ENCODE assay signal across 19 cellular contexts in the genomic region with DNA sequence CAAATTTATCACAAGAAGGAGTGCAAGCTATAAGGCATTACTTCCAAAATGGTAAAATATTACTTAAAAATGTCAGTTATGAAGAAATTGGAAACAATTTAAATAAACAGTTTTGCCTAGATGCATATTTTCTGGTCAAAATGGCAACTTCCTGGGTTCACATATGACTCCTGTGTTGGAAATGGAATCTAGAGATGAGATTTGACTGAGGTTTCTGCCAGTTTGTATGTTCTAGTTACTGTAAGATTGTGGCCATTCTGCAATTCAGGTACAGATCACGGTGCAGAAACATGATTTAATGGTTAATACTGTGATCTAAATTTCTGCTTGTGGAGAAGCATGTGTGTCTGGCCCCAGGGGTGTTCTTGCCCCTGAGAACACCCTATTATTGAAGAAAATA. TPM values are rescaled to one million over a fixed set of nuclear protein-coding genes. Genes with fewer than 3 reads are reported as not detected.
DNase-seq lines count a peak whose midpoint lies in the region; ATAC-seq and TF ChIP-seq lines count a peak whose summit lies in the region.
"Had no signal": no experiment of that assay in that cellular context is flagged by ENCODE, and none has a peak within 500 bp of the region (broad histone marks: within the 10 kb centered on the region; RNA-seq: fewer than 3 reads in every experiment).

No MANE protein-coding gene starts in this region.

- no peak overlapping the region for H3K4me3 ChIP-seq in stomach
- H3K4me3 ChIP-seq: Peyer's patch had no signal

- no peaks in the 10 kb centered on the region for H3K4me1 ChIP-seq in stomach
- H3K4me1 ChIP-seq: Peyer's patch had no signal

- intact Hi-C loops in stomach (cut with DNase I; ENCODE audit: low total_unique reads), result no loop called here

- DNase-seq in caudate nucleus (lab: John Stamatoyannopoulos, UW) (no peak), stomach (no peak), NCI-H128 (lab: John Stamatoyannopoulos, UW; ENCODE audit: unreplicated experiment) (no peak), GOT3 (lab: John Stamatoyannopoulos, UW) (no peak)
- DNase-seq: activated CD4-positive, alpha-beta T cell treated with anti-CD3 and anti-CD28 coated beads, Interleukin-2, amount 10 ng/mL, durations not matched to agents 7 days and 5 days; CD4-positive, alpha-beta memory T cell; foreskin fibroblast; GDM1; NCI-H345; nucleus accumbens; Peyer's patch; stimulated activated CD4-positive, alpha-beta T cell treated with anti-CD3 and anti-CD28 coated beads, Interleukin-12 subunit alpha, Interleukin-12 subunit beta, amount 100 ng/mL, for 4 hours; trophoblast cell had no signal

- peaks cover 15% of the 10 kb centered on the region for H3K4me1 Mint-ChIP-seq in stimulated activated memory B cell treated with anti-CD40 and anti-IgM and Interleukin-4, amounts not matched to agents 10 μg/mL and 1 μg/mL and 100 μg/mL, for 72 hours
- H3K4me1 Mint-ChIP-seq: activated CD4-positive, alpha-beta T cell treated with anti-CD3 and anti-CD28 coated beads, Interleukin-2, amount 10 ng/mL, durations not matched to agents 7 days and 5 days; CD4-positive, alpha-beta memory T cell had no signal

- no peaks in the 10 kb centered on the region for H3K36me3 ChIP-seq in stomach
- H3K36me3 ChIP-seq: Peyer's patch had no signal

- no peaks in the 10 kb centered on the region for H3K27me3 ChIP-seq in stomach
- H3K27me3 ChIP-seq: Peyer's patch had no signal

- no peak overlapping the region for H3K27ac ChIP-seq in caudate nucleus (ENCODE audit: low read depth, low read length)
- no peak overlapping the region for H3K27ac ChIP-seq in stomach
- H3K27ac ChIP-seq: Peyer's patch had no signal

- H3K4me3 Mint-ChIP-seq in stimulated activated memory B cell treated with anti-CD40 and anti-IgM and Interleukin-4, amounts not matched to agents 10 μg/mL and 1 μg/mL and 100 μg/mL, for 72 hours, result no peak overlapping the region
- H3K4me3 Mint-ChIP-seq: activated CD4-positive, alpha-beta T cell treated with anti-CD3 and anti-CD28 coated beads, Interleukin-2, amount 10 ng/mL, durations not matched to agents 7 days and 5 days; CD4-positive, alpha-beta memory T cell had no signal

- no peaks in the 10 kb centered on the region for H3K36me3 Mint-ChIP-seq in stimulated activated memory B cell treated with anti-CD40 and anti-IgM and Interleukin-4, amounts not matched to agents 10 μg/mL and 1 μg/mL and 100 μg/mL, for 72 hours
- H3K36me3 Mint-ChIP-seq: CD4-positive, alpha-beta memory T cell had no signal

- no peak for TF ChIP-seq POLR2A in stomach (IDR thresholded peaks at IDR 0.05)

- TF ChIP-seq EP300 in stomach (IDR thresholded peaks at IDR 0.05), result no peak

- 40 to 73% (median 52%) methylated on average over 1 of the region's 1 CpG for WGBS in stomach, 5 donors

- H3K27ac Mint-ChIP-seq in stimulated activated memory B cell treated with anti-CD40 and anti-IgM and Interleukin-4, amounts not matched to agents 10 μg/mL and 1 μg/mL and 100 μg/mL, for 72 hours, result peak overlapping the region; percentile 60
- H3K27ac Mint-ChIP-seq: activated CD4-positive, alpha-beta T cell treated with anti-CD3 and anti-CD28 coated beads, Interleukin-2, amount 10 ng/mL, durations not matched to agents 7 days and 5 days; CD4-positive, alpha-beta memory T cell had no signal

- peaks cover 0 to 15% (median 0%) of the 10 kb centered on the region in 4 donors for H3K9me3 ChIP-seq in stomach
- H3K9me3 ChIP-seq: Peyer's patch had no signal

- H3K9me3 Mint-ChIP-seq in stimulated activated memory B cell treated with anti-CD40 and anti-IgM and Interleukin-4, amounts not matched to agents 10 μg/mL and 1 μg/mL and 100 μg/mL, for 72 hours, result peaks cover 3% of the 10 kb centered on the region
- H3K9me3 Mint-ChIP-seq: activated CD4-positive, alpha-beta T cell treated with anti-CD3 and anti-CD28 coated beads, Interleukin-2, amount 10 ng/mL, durations not matched to agents 7 days and 5 days had no signal

- H3K27me3 Mint-ChIP-seq in stimulated activated memory B cell treated with anti-CD40 and anti-IgM and Interleukin-4, amounts not matched to agents 10 μg/mL and 1 μg/mL and 100 μg/mL, for 72 hours, result no peaks in the 10 kb centered on the region
- H3K27me3 Mint-ChIP-seq: activated CD4-positive, alpha-beta T cell treated with anti-CD3 and anti-CD28 coated beads, Interleukin-2, amount 10 ng/mL, durations not matched to agents 7 days and 5 days; CD4-positive, alpha-beta memory T cell had no signal

- peak; percentile 54 for ATAC-seq in GM19324 (IDR thresholded peaks at IDR 0.05; ENCODE audit: low FRiP score, unreplicated experiment)
- peak; percentile 29 for ATAC-seq in GM21825 (IDR thresholded peaks at IDR 0.05; ENCODE audit: unreplicated experiment)
- ATAC-seq in HG03103 (IDR thresholded peaks at IDR 0.05; ENCODE audit: low read depth, unreplicated experiment), result peak; percentile 24
- ATAC-seq in stimulated activated memory B cell treated with anti-CD40 and anti-IgM and Interleukin-4, amounts not matched to agents 10 μg/mL and 1 μg/mL and 100 μg/mL, for 72 hours, result no peak

- TF ChIP-seq CTCF in stomach (IDR thresholded peaks at IDR 0.05), result no peak

RNA-seq across cellular contexts. Expression of gene OR4C6, which starts 3.4 kb away (rescaled TPM):
- not detected for total RNA-seq in stomach
- polyA plus RNA-seq in stomach, result not detected
- total RNA-seq: activated CD4-positive, alpha-beta T cell treated with anti-CD3 and anti-CD28 coated beads, Interleukin-2, amount 10 ng/mL, durations not matched to agents 7 days and 5 days; CD4-positive, alpha-beta memory T cell; Peyer's patch; T-helper 1 cell treated with Interleukin-12 subunit alpha and Interleukin-12 subunit beta and Interleukin-4 antibody, amounts not matched to agents 30 ng/mL and 1 ng/mL, for 36 hours had no signal
- polyA plus RNA-seq: CD4-positive, alpha-beta memory T cell had no signal

RNA-seq across cellular contexts. Expression of gene OR4S2, which starts 10.5 kb away (rescaled TPM):
- total RNA-seq in stomach, result not detected
- polyA plus RNA-seq in stomach, result not detected
- total RNA-seq: activated CD4-positive, alpha-beta T cell treated with anti-CD3 and anti-CD28 coated beads, Interleukin-2, amount 10 ng/mL, durations not matched to agents 7 days and 5 days; CD4-positive, alpha-beta memory T cell; HT1080; Peyer's patch; T-helper 1 cell treated with Interleukin-12 subunit alpha and Interleukin-12 subunit beta and Interleukin-4 antibody, amounts not matched to agents 30 ng/mL and 1 ng/mL, for 36 hours had no signal
- polyA plus RNA-seq: CD4-positive, alpha-beta memory T cell had no signal

RNA-seq across cellular contexts. Expression of gene OR4P4, which starts 23.7 kb away (rescaled TPM):
- not detected for total RNA-seq in stomach
- polyA plus RNA-seq in stomach, result not detected
- total RNA-seq: activated CD4-positive, alpha-beta T cell treated with anti-CD3 and anti-CD28 coated beads, Interleukin-2, amount 10 ng/mL, durations not matched to agents 7 days and 5 days; CD4-positive, alpha-beta memory T cell; HT1080; Peyer's patch; T-helper 1 cell treated with Interleukin-12 subunit alpha and Interleukin-12 subunit beta and Interleukin-4 antibody, amounts not matched to agents 30 ng/mL and 1 ng/mL, for 36 hours had no signal
- polyA plus RNA-seq: CD4-positive, alpha-beta memory T cell had no signal

RNA-seq across cellular contexts. Expression of gene OR4C11, which starts 51.2 kb away (rescaled TPM):
- total RNA-seq in stomach, result not detected
- polyA plus RNA-seq in stomach, result not detected
- total RNA-seq: activated CD4-positive, alpha-beta T cell treated with anti-CD3 and anti-CD28 coated beads, Interleukin-2, amount 10 ng/mL, durations not matched to agents 7 days and 5 days; CD4-positive, alpha-beta memory T cell; HT1080; Peyer's patch; T-helper 1 cell treated with Interleukin-12 subunit alpha and Interleukin-12 subunit beta and Interleukin-4 antibody, amounts not matched to agents 30 ng/mL and 1 ng/mL, for 36 hours had no signal
- polyA plus RNA-seq: CD4-positive, alpha-beta memory T cell had no signal
